In the genomic region with DNA sequence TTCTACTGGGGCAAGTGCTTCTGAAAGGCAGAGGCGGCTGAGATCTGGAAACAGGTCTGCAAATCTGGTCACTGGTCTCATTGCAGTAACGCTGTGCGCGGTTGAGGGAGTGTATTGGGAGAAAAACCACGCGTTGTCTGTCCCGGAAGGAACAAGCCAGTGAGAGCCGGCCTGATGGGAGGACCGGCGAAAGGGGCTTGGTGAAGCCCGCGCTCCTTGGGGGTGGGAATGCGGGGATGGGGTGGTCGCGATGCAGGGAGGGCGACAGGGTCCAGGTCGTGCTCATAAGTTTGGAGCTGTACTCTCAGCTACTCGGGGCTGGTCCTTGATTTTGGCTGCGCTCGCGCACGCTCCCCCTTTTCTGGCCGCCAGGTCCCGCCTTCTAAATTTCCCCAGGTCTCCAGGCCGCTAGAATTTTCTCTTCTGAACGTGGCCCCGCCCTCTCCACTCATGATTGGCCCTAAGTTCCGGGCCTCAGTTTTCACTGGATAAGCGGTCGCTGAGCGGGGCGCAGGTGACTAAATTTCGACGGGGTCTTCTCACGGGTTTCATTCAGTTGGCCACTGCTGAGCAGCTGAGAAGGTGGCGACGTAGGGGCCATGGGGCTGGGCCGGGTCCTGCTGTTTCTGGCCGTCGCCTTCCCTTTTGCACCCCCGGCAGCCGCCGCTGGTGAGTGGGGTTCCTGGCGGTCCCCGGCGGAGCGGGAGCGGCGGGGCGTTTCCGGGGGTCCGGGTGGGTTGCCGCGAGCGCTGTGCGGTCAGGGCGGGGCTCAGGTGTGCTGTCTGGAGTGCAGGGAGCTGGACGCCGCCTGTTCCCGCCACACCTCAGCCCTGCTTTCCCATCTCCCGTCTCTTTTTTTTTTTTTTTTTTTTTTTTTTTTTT, we compare ENCODE assay signal across 1 cellular context.
TF ChIP-seq lines count a peak whose summit lies in the region.

Gene MICB (plus strand): TSS at position 551 of the 882 bp plus-strand sequence. CDS start 49 bp downstream, at position 600.

TF ChIP-seq in HepG2, 621 proteins besides CTCF, POLR2A, EP300 and RAD21 (continued from another document and continues in another):
- TF ChIP-seq ZNF883 (CRISPR knock-in tag; IDR thresholded peaks at IDR 0.05; ENCODE audit: not compliant biosample characterization) = peak; percentile 54
- TF ChIP-seq TGIF2 (CRISPR knock-in tag; IDR thresholded peaks at IDR 0.05) = no peak
- no peak for TF ChIP-seq SNAPC5 (CRISPR knock-in tag; IDR thresholded peaks at IDR 0.05; ENCODE audit: borderline replicate concordance)
- TF ChIP-seq ZNF343 (CRISPR knock-in tag; IDR thresholded peaks at IDR 0.05) = no peak
- no peak for TF ChIP-seq HDAC6 (IDR thresholded peaks at IDR 0.05; ENCODE audit: low read depth, low read length)
- peak; percentile 45; the same call in 1 of the 2 replicates for TF ChIP-seq MEIS2 (CRISPR knock-in tag; IDR thresholded peaks at IDR 0.05)
- no peak for TF ChIP-seq NKX3-1 (CRISPR knock-in tag; IDR thresholded peaks at IDR 0.05)
- TF ChIP-seq AGO1 (IDR thresholded peaks at IDR 0.05; ENCODE audit: low read depth, low read length, poor library complexity, severe bottlenecking) = peak; percentile 36
- TF ChIP-seq NFIC (IDR thresholded peaks at IDR 0.05; ENCODE audit: low read length) = no peak
- TF ChIP-seq ZKSCAN1 (IDR thresholded peaks at IDR 0.05; ENCODE audit: low read length) = no peak
- TF ChIP-seq DPF2 (CRISPR knock-in tag; IDR thresholded peaks at IDR 0.05; ENCODE audit: borderline replicate concordance, low read depth) = no peak
- TF ChIP-seq NR2F6 (IDR thresholded peaks at IDR 0.05) = no peak
- no peak for TF ChIP-seq NR2F6 (CRISPR knock-in tag; IDR thresholded peaks at IDR 0.05)
- TF ChIP-seq ZNF260 (CRISPR knock-in tag; IDR thresholded peaks at IDR 0.05; ENCODE audit: borderline replicate concordance, low read depth) = no peak
- TF ChIP-seq MTERF4 (CRISPR knock-in tag; IDR thresholded peaks at IDR 0.05) = 0 out of 2 replicates have a peak, but pooled peaks have one; percentile 39
- TF ChIP-seq ZBTB2 (CRISPR knock-in tag; IDR thresholded peaks at IDR 0.05; ENCODE audit: low read depth) = no peak
- TF ChIP-seq, protein P1, sequence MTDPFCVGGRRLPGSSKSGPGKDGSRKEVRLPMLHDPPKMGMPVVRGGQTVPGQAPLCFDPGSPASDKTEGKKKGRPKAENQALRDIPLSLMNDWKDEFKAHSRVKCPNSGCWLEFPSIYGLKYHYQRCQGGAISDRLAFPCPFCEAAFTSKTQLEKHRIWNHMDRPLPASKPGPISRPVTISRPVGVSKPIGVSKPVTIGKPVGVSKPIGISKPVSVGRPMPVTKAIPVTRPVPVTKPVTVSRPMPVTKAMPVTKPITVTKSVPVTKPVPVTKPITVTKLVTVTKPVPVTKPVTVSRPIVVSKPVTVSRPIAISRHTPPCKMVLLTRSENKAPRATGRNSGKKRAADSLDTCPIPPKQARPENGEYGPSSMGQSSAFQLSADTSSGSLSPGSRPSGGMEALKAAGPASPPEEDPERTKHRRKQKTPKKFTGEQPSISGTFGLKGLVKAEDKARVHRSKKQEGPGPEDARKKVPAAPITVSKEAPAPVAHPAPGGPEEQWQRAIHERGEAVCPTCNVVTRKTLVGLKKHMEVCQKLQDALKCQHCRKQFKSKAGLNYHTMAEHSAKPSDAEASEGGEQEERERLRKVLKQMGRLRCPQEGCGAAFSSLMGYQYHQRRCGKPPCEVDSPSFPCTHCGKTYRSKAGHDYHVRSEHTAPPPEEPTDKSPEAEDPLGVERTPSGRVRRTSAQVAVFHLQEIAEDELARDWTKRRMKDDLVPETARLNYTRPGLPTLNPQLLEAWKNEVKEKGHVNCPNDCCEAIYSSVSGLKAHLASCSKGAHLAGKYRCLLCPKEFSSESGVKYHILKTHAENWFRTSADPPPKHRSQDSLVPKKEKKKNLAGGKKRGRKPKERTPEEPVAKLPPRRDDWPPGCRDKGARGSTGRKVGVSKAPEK (CRISPR knock-in tag; IDR thresholded peaks at IDR 0.05; ENCODE audit: borderline replicate concordance) = no peak
- no peak for TF ChIP-seq SETDB1 (CRISPR knock-in tag; IDR thresholded peaks at IDR 0.05; ENCODE audit: borderline replicate concordance)
- TF ChIP-seq CREB3 (CRISPR knock-in tag; IDR thresholded peaks at IDR 0.05) = no peak
- no peak for TF ChIP-seq NFATC3 (CRISPR knock-in tag; IDR thresholded peaks at IDR 0.05)
- TF ChIP-seq ZSCAN21 (CRISPR knock-in tag; IDR thresholded peaks at IDR 0.05; ENCODE audit: borderline replicate concordance) = no peak
- no peak for TF ChIP-seq KLF6 (CRISPR knock-in tag; IDR thresholded peaks at IDR 0.05)
- no peak for TF ChIP-seq MATR3 (CRISPR knock-in tag; IDR thresholded peaks at IDR 0.05)
- 0 out of 2 replicates have a peak, but pooled peaks have one; percentile 54 for TF ChIP-seq SALL2 (CRISPR knock-in tag; IDR thresholded peaks at IDR 0.05)
- TF ChIP-seq, protein P2, sequence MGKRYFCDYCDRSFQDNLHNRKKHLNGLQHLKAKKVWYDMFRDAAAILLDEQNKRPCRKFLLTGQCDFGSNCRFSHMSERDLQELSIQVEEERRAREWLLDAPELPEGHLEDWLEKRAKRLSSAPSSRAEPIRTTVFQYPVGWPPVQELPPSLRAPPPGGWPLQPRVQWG (CRISPR knock-in tag; IDR thresholded peaks at IDR 0.05; ENCODE audit: borderline replicate concordance, low read depth) = no peak
- no peak for TF ChIP-seq ZNF12 (CRISPR knock-in tag; IDR thresholded peaks at IDR 0.05)
- peak; percentile 50; the same call in 1 of the 2 replicates for TF ChIP-seq ZBTB38 (CRISPR knock-in tag; IDR thresholded peaks at IDR 0.05)
- no peak for TF ChIP-seq ZBTB1 (CRISPR knock-in tag; IDR thresholded peaks at IDR 0.05; ENCODE audit: borderline replicate concordance)
- TF ChIP-seq ARID2 (CRISPR knock-in tag; IDR thresholded peaks at IDR 0.05; ENCODE audit: borderline replicate concordance) = no peak
- TF ChIP-seq ZMYM4 (CRISPR knock-in tag; IDR thresholded peaks at IDR 0.05) = peak; percentile 31; the same call in 1 of the 2 replicates
- no peak for TF ChIP-seq SP1 (IDR thresholded peaks at IDR 0.05)
- TF ChIP-seq SP1 (CRISPR knock-in tag; IDR thresholded peaks at IDR 0.05) = peak; percentile 51; the same call in 1 of the 2 replicates
- 0 out of 2 replicates have a peak, but pooled peaks have one; percentile 26 for TF ChIP-seq ZBTB7A (CRISPR knock-in tag; IDR thresholded peaks at IDR 0.05)
- TF ChIP-seq ZSCAN9 (CRISPR knock-in tag; IDR thresholded peaks at IDR 0.05; ENCODE audit: borderline replicate concordance) = no peak
- TF ChIP-seq HOXA3 (CRISPR knock-in tag; IDR thresholded peaks at IDR 0.05) = no peak; the same call in 1 of the 2 replicates
- TF ChIP-seq ADNP (CRISPR knock-in tag; IDR thresholded peaks at IDR 0.05) = no peak
- no peak for TF ChIP-seq ZNF562 (CRISPR knock-in tag; IDR thresholded peaks at IDR 0.05; ENCODE audit: borderline replicate concordance)
- TF ChIP-seq, protein P3, sequence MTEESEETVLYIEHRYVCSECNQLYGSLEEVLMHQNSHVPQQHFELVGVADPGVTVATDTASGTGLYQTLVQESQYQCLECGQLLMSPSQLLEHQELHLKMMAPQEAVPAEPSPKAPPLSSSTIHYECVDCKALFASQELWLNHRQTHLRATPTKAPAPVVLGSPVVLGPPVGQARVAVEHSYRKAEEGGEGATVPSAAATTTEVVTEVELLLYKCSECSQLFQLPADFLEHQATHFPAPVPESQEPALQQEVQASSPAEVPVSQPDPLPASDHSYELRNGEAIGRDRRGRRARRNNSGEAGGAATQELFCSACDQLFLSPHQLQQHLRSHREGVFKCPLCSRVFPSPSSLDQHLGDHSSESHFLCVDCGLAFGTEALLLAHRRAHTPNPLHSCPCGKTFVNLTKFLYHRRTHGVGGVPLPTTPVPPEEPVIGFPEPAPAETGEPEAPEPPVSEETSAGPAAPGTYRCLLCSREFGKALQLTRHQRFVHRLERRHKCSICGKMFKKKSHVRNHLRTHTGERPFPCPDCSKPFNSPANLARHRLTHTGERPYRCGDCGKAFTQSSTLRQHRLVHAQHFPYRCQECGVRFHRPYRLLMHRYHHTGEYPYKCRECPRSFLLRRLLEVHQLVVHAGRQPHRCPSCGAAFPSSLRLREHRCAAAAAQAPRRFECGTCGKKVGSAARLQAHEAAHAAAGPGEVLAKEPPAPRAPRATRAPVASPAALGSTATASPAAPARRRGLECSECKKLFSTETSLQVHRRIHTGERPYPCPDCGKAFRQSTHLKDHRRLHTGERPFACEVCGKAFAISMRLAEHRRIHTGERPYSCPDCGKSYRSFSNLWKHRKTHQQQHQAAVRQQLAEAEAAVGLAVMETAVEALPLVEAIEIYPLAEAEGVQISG (CRISPR knock-in tag; IDR thresholded peaks at IDR 0.05) = peak; percentile 68
- TF ChIP-seq PREB (CRISPR knock-in tag; IDR thresholded peaks at IDR 0.05) = no peak
- peak; percentile 35; the same call in 1 of the 2 replicates for TF ChIP-seq E2F5 (CRISPR knock-in tag; conservative IDR thresholded peaks at IDR 0.05)
- peak; percentile 72 for TF ChIP-seq SAP130 (CRISPR knock-in tag; IDR thresholded peaks at IDR 0.05; ENCODE audit: low read depth)
- TF ChIP-seq ZNF766 (CRISPR knock-in tag; IDR thresholded peaks at IDR 0.05; ENCODE audit: borderline replicate concordance) = no peak
- no peak; the same call in 1 of the 2 replicates for TF ChIP-seq ZNF441 (CRISPR knock-in tag; IDR thresholded peaks at IDR 0.05; ENCODE audit: borderline replicate concordance)
- no peak for TF ChIP-seq THAP11 (CRISPR knock-in tag; IDR thresholded peaks at IDR 0.05)
- no peak for TF ChIP-seq ZNF33B (CRISPR knock-in tag; IDR thresholded peaks at IDR 0.05)
- TF ChIP-seq NFKBIZ (CRISPR knock-in tag; IDR thresholded peaks at IDR 0.05) = no peak
- TF ChIP-seq ZNF782 (CRISPR knock-in tag; IDR thresholded peaks at IDR 0.05; ENCODE audit: borderline replicate concordance) = no peak
- TF ChIP-seq HOXA9 (CRISPR knock-in tag; IDR thresholded peaks at IDR 0.05; ENCODE audit: borderline replicate concordance) = no peak
- peak; percentile 46; the same call in 1 of the 2 replicates for TF ChIP-seq POGZ (CRISPR knock-in tag; IDR thresholded peaks at IDR 0.05)
- TF ChIP-seq MBNL3 (CRISPR knock-in tag; conservative IDR thresholded peaks at IDR 0.05) = no peak
- TF ChIP-seq ZNF776 (CRISPR knock-in tag; IDR thresholded peaks at IDR 0.05) = no peak; the same call in 1 of the 2 replicates
- 0 out of 2 replicates have a peak, but pooled peaks have one; percentile 17 for TF ChIP-seq ZC3H13 (CRISPR knock-in tag; IDR thresholded peaks at IDR 0.05)
- TF ChIP-seq CENPX (CRISPR knock-in tag; IDR thresholded peaks at IDR 0.05) = no peak
- TF ChIP-seq, protein P4, sequence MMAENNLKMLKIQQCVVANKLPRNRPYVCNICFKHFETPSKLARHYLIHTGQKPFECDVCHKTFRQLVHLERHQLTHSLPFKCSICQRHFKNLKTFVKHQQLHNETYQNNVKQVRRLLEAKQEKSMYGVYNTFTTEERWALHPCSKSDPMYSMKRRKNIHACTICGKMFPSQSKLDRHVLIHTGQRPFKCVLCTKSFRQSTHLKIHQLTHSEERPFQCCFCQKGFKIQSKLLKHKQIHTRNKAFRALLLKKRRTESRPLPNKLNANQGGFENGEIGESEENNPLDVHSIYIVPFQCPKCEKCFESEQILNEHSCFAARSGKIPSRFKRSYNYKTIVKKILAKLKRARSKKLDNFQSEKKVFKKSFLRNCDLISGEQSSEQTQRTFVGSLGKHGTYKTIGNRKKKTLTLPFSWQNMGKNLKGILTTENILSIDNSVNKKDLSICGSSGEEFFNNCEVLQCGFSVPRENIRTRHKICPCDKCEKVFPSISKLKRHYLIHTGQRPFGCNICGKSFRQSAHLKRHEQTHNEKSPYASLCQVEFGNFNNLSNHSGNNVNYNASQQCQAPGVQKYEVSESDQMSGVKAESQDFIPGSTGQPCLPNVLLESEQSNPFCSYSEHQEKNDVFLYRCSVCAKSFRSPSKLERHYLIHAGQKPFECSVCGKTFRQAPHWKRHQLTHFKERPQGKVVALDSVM (CRISPR knock-in tag; IDR thresholded peaks at IDR 0.05) = 0 out of 2 replicates have a peak, but pooled peaks have one; percentile 8
